Comparison of ENCODE assay signal across 9 cellular contexts in genomic region chr22:38467438-38467903, GRCh38. TPM values are rescaled to one million over a fixed set of nuclear protein-coding genes. Genes with fewer than 3 reads are reported as not detected.
DNase-seq lines count a peak whose midpoint lies in the region; ATAC-seq, FAIRE-seq and TF ChIP-seq lines count a peak whose summit lies in the region.
"Had no signal": no experiment of that assay in that cellular context is flagged by ENCODE, and none has a peak within 500 bp of the region (broad histone marks: within the 10 kb centered on the region; RNA-seq: fewer than 3 reads in every experiment).

No MANE protein-coding gene starts in this region.

- TF ChIP-seq CTCF in K562 (IDR thresholded peaks at IDR 0.05 in 2 of 3, conservative IDR thresholded peaks at IDR 0.05 in 1 of 3; ENCODE audit: insufficient read depth in 2 of 3, low read depth in 1 of 3, low read length in 3 of 3): no peak
- no peak for TF ChIP-seq CTCF in stomach (IDR thresholded peaks at IDR 0.05)

- TF ChIP-seq EP300 in K562 (IDR thresholded peaks at IDR 0.05; ENCODE audit: low read length): no peak
- TF ChIP-seq EP300 in stomach (IDR thresholded peaks at IDR 0.05): no peak

- H3K4me3 ChIP-seq in K562 (peak overlapping the region; percentile 62), stomach (peak overlapping the region; percentile 50 to 66 (median 58))

- H3K27me3 ChIP-seq in K562 (ENCODE audit: control insufficient read depth in 2 of 2, insufficient read depth in 2 of 2, low read length in 2 of 2) (no peaks in the 10 kb centered on the region), stomach (peaks cover 0 to 60% (median 5%) of the 10 kb centered on the region in 3 donors)

- BruUV-seq in K562 (replicated peaks; lab: Mats Ljungman, UMichigan): no TSS peak

- FAIRE-seq in HTR-8/SVneo (lab: Jason Lieb, UNC) (peak; percentile 28), K562 (lab: Jason Lieb, UNC) (no peak)
- FAIRE-seq: TTC549 had no signal

- H3K79me2 ChIP-seq in K562 (ENCODE audit: control insufficient read depth, insufficient read depth, low read length): peaks cover 5% of the 10 kb centered on the region

- WGBS in K562 (ENCODE audit: insufficient coverage, low coverage, missing lambda C conversion rate): 6% methylated on average over 10 of the region's 20 CpGs
- 11 to 18% (median 13%) methylated on average over 14 to 20 of the region's 20 CpGs for WGBS in stomach, 5 donors

- TF ChIP-seq POLR2A in K562 (conservative IDR thresholded peaks at IDR 0.05) (0 out of 2 replicates have a peak, but pooled peaks have one; percentile 38), stomach (IDR thresholded peaks at IDR 0.05) (no peak)

- H3K9ac ChIP-seq in K562 (ENCODE audit: insufficient read depth in 1 of 2, low read depth in 2 of 2, low read length in 2 of 2): peak overlapping the region; percentile 94 to 99

- no peaks in the 10 kb centered on the region for H3K9me1 ChIP-seq in K562 (ENCODE audit: control insufficient read depth, insufficient read depth, low read length)

- ATAC-seq in K562 (peak; percentile 50), left colon (peak; percentile 65), GM18511 (IDR thresholded peaks at IDR 0.05; ENCODE audit: unreplicated experiment) (no peak)

- peaks cover 19 to 40% of the 10 kb centered on the region in 2 experiments; a peak in 4 of 5 replicates for H3K4me1 ChIP-seq in K562 (replicated peaks in 1 of 2; ENCODE audit: control insufficient read depth in 2 of 2, insufficient read depth in 2 of 2, low read length in 2 of 2)
- H3K4me1 ChIP-seq in stomach: peaks cover 13 to 21% (median 19%) of the 10 kb centered on the region in 4 donors

- in situ Hi-C loops in K562 (cut with MboI): no loop called here

- peak overlapping the region; percentile 82; the same call in 2 of the 3 replicates for H3K27ac ChIP-seq in K562 (ENCODE audit: extremely low read depth, low read depth, low read length)
- peak overlapping the region; percentile 29 to 73 (median 70) for H3K27ac ChIP-seq in stomach
- H3K27ac ChIP-seq: neutrophil had no signal

- no peak for DNase-seq in HTR-8/SVneo (ENCODE audit: insufficient read length, low spot score)
- peak; percentile 41 to 72 (median 66) for DNase-seq in K562 (ENCODE audit: extremely low read depth in 1 of 4, low spot score in 3 of 4)
- DNase-seq in left colon: peak; percentile 55 to 67
- no peak for DNase-seq in stomach
- DNase-seq in globus pallidus (ENCODE audit: low spot score): no peak
- no peak for DNase-seq in NCI-H1417 treated with DMSO at 0.1 percent for 48 hours (lab: John Stamatoyannopoulos, UW)

- H3K4me2 ChIP-seq in K562 (ENCODE audit: insufficient read depth, low read length): peak overlapping the region; percentile 85

- H4K20me1 ChIP-seq in K562 (replicated peaks; ENCODE audit: control insufficient read depth, insufficient read depth, low read length): no peaks in the 10 kb centered on the region

- POLR2A ChIA-PET in K562 (lab: Yijun Ruan, JAX): interaction anchor here (0.7 to 1.4 kb wide), 6 partner anchors 8 to 121 kb away, joined by 3 to 11 read pairs (median 3); partner anchors contain the start of gene DMC1

- H3K36me3 ChIP-seq in K562 (ENCODE audit: control insufficient read depth, insufficient read depth, low read length) (no peaks in the 10 kb centered on the region), stomach (no peaks in the 10 kb centered on the region)
- H3K36me3 ChIP-seq: neutrophil had no signal

- no peak for TF ChIP-seq RAD21 in K562 (CRISPR knock-in tag; conservative IDR thresholded peaks at IDR 0.05 in 1 of 2, IDR thresholded peaks at IDR 0.05 in 1 of 2)

- H3K9me3 ChIP-seq in K562 (replicated peaks; ENCODE audit: control insufficient read depth, insufficient read depth, low read depth, low read length) (no peaks in the 10 kb centered on the region), stomach (no peaks in the 10 kb centered on the region)
- H3K9me3 ChIP-seq: neutrophil had no signal

- CTCF ChIA-PET in K562 (lab: Yijun Ruan, JAX; ENCODE audit: low intra/inter-chr PET ratio): no interaction called here

- intact Hi-C loops in K562 (cut with micrococcal nuclease): no loop called here
- intact Hi-C loops in left colon (cut with DNase I, micrococcal nuclease): no loop called here
- intact Hi-C loops in stomach (cut with DNase I; ENCODE audit: low total_unique reads): no loop called here

- peak overlapping the region; percentile 96 for H2AFZ ChIP-seq in K562 (ENCODE audit: low read depth, low read length)

TF ChIP-seq in K562, 482 proteins besides CTCF, POLR2A, EP300 and RAD21 (continues in another document):
- TF ChIP-seq BRD4 (IDR thresholded peaks at IDR 0.05): peak; percentile 60; the same call in 1 of the 2 replicates

RNA-seq across cellular contexts. Expression of gene KDELR3, which starts 0.4 kb away (rescaled TPM):
- total RNA-seq in K562 (2011; cell fraction: chromatin; rRNA removed; ENCODE audit: low replicate concordance): 28.0 and 28.7 TPM in 2 replicates
- total RNA-seq in K562 (2011; cell fraction: nucleolus; rRNA removed): 33.2 and 33.5 TPM in 2 replicates
- 37.2 and 51.0 TPM in 2 replicates for total RNA-seq in K562 (2011; cell fraction: nucleoplasm; rRNA removed)
- 8.8 and 10.9 TPM in 2 replicates for total RNA-seq in K562 (2014; rRNA removed)
- 9.6 and 10.8 TPM in 2 replicates for total RNA-seq in K562 (2014; rRNA removed; fragmentation: Illumina TruSeq; extraction: Trizol)
- total RNA-seq in K562 (2015; rRNA removed; fragmentation: Illumina TruSeq; extraction: Trizol): 7.1 and 7.4 TPM in 2 replicates
- 10.6 and 12.2 TPM in 2 replicates for total RNA-seq in K562 (2021)
- 44.8 and 49.1 TPM in 2 replicates for polyA plus RNA-seq in K562 (2011; rRNA removed)
- 32.6 and 47.4 TPM in 2 replicates for polyA plus RNA-seq in K562 (2011; cell fraction: cytosol; rRNA removed)
- polyA plus RNA-seq in K562 (2011; cell fraction: nucleus; rRNA removed): 8.3 and 16.8 TPM in 2 replicates
- 11.4 and 20.4 TPM in 2 replicates for polyA plus RNA-seq in K562 (2012)
- 18.7 and 23.6 TPM in 2 replicates for polyA plus RNA-seq in K562 (2014; fragmentation: Illumina TruSeq; extraction: Trizol)
- polyA plus RNA-seq in K562 (2014; fragmentation: Nextera tagmentation; extraction: Ambion mirVana): 1 to 10 TPM; 7.6 to 8.5 TPM
- polyA plus RNA-seq in K562 (2014; rRNA removed): 13.7 and 19.7 TPM in 2 replicates
- 21.7 and 25.7 TPM in 2 replicates for polyA minus RNA-seq in K562 (2011; rRNA and poly(A)+ RNA removed)
- polyA minus RNA-seq in K562 (2011; cell fraction: cytosol; rRNA and poly(A)+ RNA removed): 8.5 and 11.5 TPM in 2 replicates
- polyA minus RNA-seq in K562 (2011; cell fraction: nucleus; rRNA and poly(A)+ RNA removed): 4.0 and 8.4 TPM in 2 replicates
- 10 to 100 TPM; 17.2 to 22.7 TPM for total RNA-seq in left colon
- total RNA-seq in stomach: 10 to 100 TPM in 3 of 5 donors, 1 to 10 TPM in 1, not detected in 1; 3.6 to 30.7 (median 11.6) TPM
- polyA plus RNA-seq in stomach: 10 to 100 TPM in 1 of 3 donors, 1 to 10 TPM in 2; 6.4 to 12.8 (median 6.8) TPM

RNA-seq across cellular contexts. Expression of gene KCNJ4, which starts 12.5 kb away (rescaled TPM):
- 0.23 TPM in 1 of 2 replicates, not detected in the other for total RNA-seq in K562 (2011; cell fraction: chromatin; rRNA removed; ENCODE audit: low replicate concordance)
- total RNA-seq in K562 (2011; cell fraction: nucleolus; rRNA removed): 0.26 and 0.33 TPM in 2 replicates
- not detected in 2 replicates for total RNA-seq in K562 (2011; cell fraction: nucleoplasm; rRNA removed)
- 0.09 and 0.41 TPM in 2 replicates for total RNA-seq in K562 (2014; rRNA removed)
- not detected in 2 replicates for total RNA-seq in K562 (2014; rRNA removed; fragmentation: Illumina TruSeq; extraction: Trizol)
- total RNA-seq in K562 (2015; rRNA removed; fragmentation: Illumina TruSeq; extraction: Trizol): not detected in 2 replicates
- 0.13 and 0.55 TPM in 2 replicates for total RNA-seq in K562 (2021)
- polyA plus RNA-seq in K562 (2011; rRNA removed): 0.07 and 0.18 TPM in 2 replicates
- polyA plus RNA-seq in K562 (2011; cell fraction: cytosol; rRNA removed): 0.13 and 0.24 TPM in 2 replicates
- polyA plus RNA-seq in K562 (2011; cell fraction: nucleus; rRNA removed): 0.10 TPM in 2 replicates
- 0.07 and 0.15 TPM in 2 replicates for polyA plus RNA-seq in K562 (2012)
- 0.07 and 0.28 TPM in 2 replicates for polyA plus RNA-seq in K562 (2014; fragmentation: Illumina TruSeq; extraction: Trizol)
- not detected for polyA plus RNA-seq in K562 (2014; fragmentation: Nextera tagmentation; extraction: Ambion mirVana)
- 0.20 and 0.27 TPM in 2 replicates for polyA plus RNA-seq in K562 (2014; rRNA removed)
- polyA minus RNA-seq in K562 (2011; rRNA and poly(A)+ RNA removed): 0.09 TPM in 1 of 2 replicates, not detected in the other
- 0.38 TPM in 1 of 2 replicates, not detected in the other for polyA minus RNA-seq in K562 (2011; cell fraction: cytosol; rRNA and poly(A)+ RNA removed)
- polyA minus RNA-seq in K562 (2011; cell fraction: nucleus; rRNA and poly(A)+ RNA removed): 0.22 TPM in 1 of 2 replicates, not detected in the other
- total RNA-seq in left colon: not detected
- total RNA-seq in stomach: not detected
- not detected for polyA plus RNA-seq in stomach

RNA-seq across cellular contexts. Expression of gene DDX17, which starts 38.6 kb away (rescaled TPM):
- total RNA-seq in K562 (2011; cell fraction: chromatin; rRNA removed; ENCODE audit: low replicate concordance): 606 and 912 TPM in 2 replicates
- total RNA-seq in K562 (2011; cell fraction: nucleolus; rRNA removed): 357 and 403 TPM in 2 replicates
- total RNA-seq in K562 (2011; cell fraction: nucleoplasm; rRNA removed): 494 and 663 TPM in 2 replicates
- total RNA-seq in K562 (2014; rRNA removed): 330 and 355 TPM in 2 replicates
- total RNA-seq in K562 (2014; rRNA removed; fragmentation: Illumina TruSeq; extraction: Trizol): 165 and 171 TPM in 2 replicates
- 182 and 189 TPM in 2 replicates for total RNA-seq in K562 (2015; rRNA removed; fragmentation: Illumina TruSeq; extraction: Trizol)
- total RNA-seq in K562 (2021): 216 and 224 TPM in 2 replicates
- 421 and 553 TPM in 2 replicates for polyA plus RNA-seq in K562 (2011; rRNA removed)
- 303 and 320 TPM in 2 replicates for polyA plus RNA-seq in K562 (2011; cell fraction: cytosol; rRNA removed)
- polyA plus RNA-seq in K562 (2011; cell fraction: nucleus; rRNA removed): 1,663 and 2,084 TPM in 2 replicates
- polyA plus RNA-seq in K562 (2012): 105 and 137 TPM in 2 replicates
- polyA plus RNA-seq in K562 (2014; fragmentation: Illumina TruSeq; extraction: Trizol): 160 and 185 TPM in 2 replicates
- 10 to 100 TPM; 17.6 to 66.9 TPM for polyA plus RNA-seq in K562 (2014; fragmentation: Nextera tagmentation; extraction: Ambion mirVana)
- polyA plus RNA-seq in K562 (2014; rRNA removed): 252 and 270 TPM in 2 replicates
- polyA minus RNA-seq in K562 (2011; rRNA and poly(A)+ RNA removed): 387 and 408 TPM in 2 replicates
- 127 and 132 TPM in 2 replicates for polyA minus RNA-seq in K562 (2011; cell fraction: cytosol; rRNA and poly(A)+ RNA removed)
- 457 and 507 TPM in 2 replicates for polyA minus RNA-seq in K562 (2011; cell fraction: nucleus; rRNA and poly(A)+ RNA removed)
- 100 to 1,000 TPM; 300 to 349 TPM for total RNA-seq in left colon
- 1,000 to 10,000 TPM in 2 of 5 donors, 100 to 1,000 TPM in 3; 485 to 4,611 (median 706) TPM for total RNA-seq in stomach
- 100 to 1,000 TPM in 1 of 3 donors, 10 to 100 TPM in 2; 59.5 to 133 (median 79.3) TPM for polyA plus RNA-seq in stomach

Comparison
In these comparisons a context has a peak if more than half of its experiments do, and no peak if none do; other contexts are left out.
1. DNase-seq: peak in K562 (4 of 4) and left colon (2 of 2); none in HTR-8/SVneo (single experiment), stomach (single experiment), globus pallidus (single experiment) and NCI-H1417 treated with DMSO at 0.1 percent for 48 hours (single experiment).